In the genomic region with DNA sequence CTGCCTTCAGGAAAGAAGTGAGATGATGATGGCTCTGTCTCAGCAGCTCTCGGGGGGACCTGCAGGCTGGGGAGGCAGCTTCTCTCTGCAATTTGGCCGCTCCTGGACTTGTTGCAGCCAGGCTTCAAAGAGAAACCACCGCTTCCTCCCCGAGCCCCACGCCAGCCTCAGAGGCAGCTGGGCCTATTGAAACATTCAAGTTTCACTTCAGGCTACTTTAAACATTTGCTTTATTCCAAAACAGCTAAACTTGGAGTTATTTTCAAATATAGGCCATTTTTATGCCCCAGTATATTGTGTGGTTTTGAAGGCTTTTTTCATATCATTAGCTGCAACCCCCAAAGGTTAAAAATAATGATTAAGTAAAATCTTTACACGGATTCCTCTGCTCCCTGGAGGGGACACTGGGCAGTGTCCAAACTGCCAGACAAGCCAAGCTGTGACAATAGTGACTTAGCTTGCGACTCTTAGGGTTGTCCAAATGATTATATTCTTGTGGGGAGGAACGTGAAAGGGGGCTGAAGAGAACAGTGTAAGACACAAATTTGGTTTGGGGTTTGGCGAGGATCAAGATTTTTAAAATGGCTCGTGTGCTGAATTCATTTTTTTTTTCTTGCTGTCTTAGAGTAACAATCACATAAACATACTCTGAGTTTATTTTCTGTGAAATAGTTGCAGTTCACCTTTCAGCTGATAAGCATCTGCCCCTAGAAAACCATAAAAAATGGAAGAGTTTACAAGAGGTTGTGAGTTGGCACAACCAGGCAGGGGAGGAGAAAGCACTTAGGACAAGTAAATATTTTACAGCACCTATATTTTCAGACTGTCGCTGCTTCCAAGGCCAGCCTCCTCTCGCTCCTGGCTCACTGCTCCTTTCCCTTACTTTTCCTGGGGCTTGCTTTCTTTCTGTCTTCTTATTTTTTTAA, we compare ENCODE assay signal across 8 cellular contexts.
A peak's percentile ranks its signal among the peaks of the same experiment; 100 is the strongest.
DNase-seq lines count a peak whose midpoint lies in the region; ATAC-seq and TF ChIP-seq lines count a peak whose summit lies in the region.

No MANE protein-coding gene starts in this region.

- peak overlapping the region; percentile 54 for H3K4me3 ChIP-seq in left ventricle myocardium inferior
- H3K4me3 ChIP-seq in sigmoid colon = peak overlapping the region in 3 of 4 donors; percentile 29 to 37 (median 31)

- TF ChIP-seq CTCF in left ventricle myocardium inferior (IDR thresholded peaks at IDR 0.05; ENCODE audit: borderline replicate concordance) (peak; percentile 43), sigmoid colon (IDR thresholded peaks at IDR 0.05) (no peak)

- no peaks in the 10 kb centered on the region for H3K27me3 ChIP-seq in left ventricle myocardium inferior (ENCODE audit: low read depth)
- H3K27me3 ChIP-seq in sigmoid colon = no peaks in the 10 kb centered on the region

- no peak for TF ChIP-seq POLR2A in sigmoid colon (IDR thresholded peaks at IDR 0.05)

- no peak for TF ChIP-seq EP300 in sigmoid colon (IDR thresholded peaks at IDR 0.05)

- peak; percentile 95 for ATAC-seq in HG02759 (IDR thresholded peaks at IDR 0.05; ENCODE audit: unreplicated experiment)

- 3 to 14% methylated on average over 12 of the region's 12 CpGs for WGBS in sigmoid colon, 2 donors

- DNase-seq in NCI-H2227 treated with DMSO at 0.1 percent for 48 hours (lab: John Stamatoyannopoulos, UW) = peak; percentile 34
- DNase-seq in NCI-H2227 (lab: John Stamatoyannopoulos, UW; ENCODE audit: unreplicated experiment) = no peak
- peak; percentile 56 to 81 for DNase-seq in NOMO-1 (lab: John Stamatoyannopoulos, UW; ENCODE audit: unreplicated experiment in 2 of 2)
- peak; percentile 14 for DNase-seq in activated gamma-delta T cell (lab: John Stamatoyannopoulos, UW)
- DNase-seq in left ventricle myocardium inferior = peak; percentile 66
- peak; percentile 80 for DNase-seq in sigmoid colon
- DNase-seq in SW 1271 (lab: John Stamatoyannopoulos, UW) = no peak

- H3K36me3 ChIP-seq in left ventricle myocardium inferior (no peaks in the 10 kb centered on the region), sigmoid colon (no peaks in the 10 kb centered on the region)

- H3K4me1 ChIP-seq in left ventricle myocardium inferior (peaks cover 33% of the 10 kb centered on the region), sigmoid colon (peaks cover 0 to 30% (median 20%) of the 10 kb centered on the region in 4 donors)

- intact Hi-C loops in left ventricle myocardium inferior (cut with micrococcal nuclease) = loop anchor here (10.0 kb wide), 1 partner anchor 128 kb away; no protein-coding TSS in a partner anchor
- intact Hi-C loops in sigmoid colon (cut with DNase I) = no loop called here

- H3K9me3 ChIP-seq in left ventricle myocardium inferior (replicated peaks) (peaks cover 8% of the 10 kb centered on the region), sigmoid colon (no peaks in the 10 kb centered on the region)

- H3K27ac ChIP-seq in left ventricle myocardium inferior (replicated peaks) (peak overlapping the region; percentile 87), sigmoid colon (peak overlapping the region; percentile 79 to 81 (median 80))

Comparison
In these comparisons a context has a peak if more than half of its experiments do, and no peak if none do; other contexts are left out.
1. DNase-seq: peak in NCI-H2227 treated with DMSO at 0.1 percent for 48 hours (single experiment), NOMO-1 (2 of 2), activated gamma-delta T cell (single experiment), left ventricle myocardium inferior (single experiment) and sigmoid colon (single experiment); none in NCI-H2227 (single experiment) and SW 1271 (0 of 2).